Comparison of ENCODE assay signal across 27 cellular contexts in genomic region chr5:133164759-133165158, GRCh38.
DNase-seq lines count a peak whose midpoint lies in the region; ATAC-seq lines count a peak whose summit lies in the region.
"Had no signal": no experiment of that assay in that cellular context is flagged by ENCODE, and none has a peak within 500 bp of the region (broad histone marks: within the 10 kb centered on the region; RNA-seq: fewer than 3 reads in every experiment).

No MANE protein-coding gene starts in this region.

- H3K36me3 Mint-ChIP-seq in activated CD4-positive, alpha-beta T cell treated with anti-CD3 and anti-CD28 coated beads, Interleukin-2, amount 10 ng/mL, durations not matched to agents 7 days and 5 days (ENCODE audit: low read depth): peaks cover 30% of the 10 kb centered on the region
- H3K36me3 Mint-ChIP-seq in activated naive CD8-positive, alpha-beta T cell treated with anti-CD3 and anti-CD28 coated beads, Interleukin-2, amount 10 ng/mL, durations not matched to agents 7 days and 5 days: peaks cover 5% of the 10 kb centered on the region
- peaks cover 4% of the 10 kb centered on the region for H3K36me3 Mint-ChIP-seq in activated naive CD8-positive, alpha-beta T cell treated with anti-CD3 and anti-CD28 coated beads for 36 hours
- peaks cover 7 to 23% (median 18%) of the 10 kb centered on the region in 5 donors for H3K36me3 Mint-ChIP-seq in naive thymus-derived CD4-positive, alpha-beta T cell

- H3K4me1 ChIP-seq in naive thymus-derived CD4-positive, alpha-beta T cell (ENCODE audit: control insufficient read depth in 2 of 2, insufficient read depth in 2 of 2, low read length in 2 of 2): peaks cover 0 to 5% of the 10 kb centered on the region in 2 donors

- H3K9me3 ChIP-seq in naive thymus-derived CD4-positive, alpha-beta T cell (ENCODE audit: control insufficient read depth in 2 of 3, low read length in 3 of 3): peaks cover 0 to 4% (median 0%) of the 10 kb centered on the region in 3 experiments
- H3K9me3 ChIP-seq: SJSA1 had no signal

- peaks cover 31% of the 10 kb centered on the region for H3K9me3 Mint-ChIP-seq in activated CD4-positive, alpha-beta T cell treated with anti-CD3 and anti-CD28 coated beads, Interleukin-2, amount 10 ng/mL, durations not matched to agents 7 days and 5 days
- H3K9me3 Mint-ChIP-seq in activated naive CD8-positive, alpha-beta T cell treated with anti-CD3 and anti-CD28 coated beads, Interleukin-2, amount 10 ng/mL, durations not matched to agents 7 days and 5 days: peaks cover 5% of the 10 kb centered on the region
- H3K9me3 Mint-ChIP-seq in activated naive CD8-positive, alpha-beta T cell treated with anti-CD3 and anti-CD28 coated beads for 36 hours: peaks cover 10% of the 10 kb centered on the region
- peaks cover 6 to 25% (median 18%) of the 10 kb centered on the region in 11 donors for H3K9me3 Mint-ChIP-seq in naive thymus-derived CD4-positive, alpha-beta T cell

- peak; percentile 41 for DNase-seq in activated CD4-positive, alpha-beta T cell treated with anti-CD3 and anti-CD28 coated beads, Interleukin-2, amount 10 ng/mL, durations not matched to agents 7 days and 5 days
- no peak for DNase-seq in activated CD4-positive, alpha-beta T cell treated with anti-CD3 and anti-CD28 coated beads, Interleukin-2, amount 50 U/mL, for 4 hours
- DNase-seq in activated naive CD8-positive, alpha-beta T cell treated with anti-CD3 and anti-CD28 coated beads, Interleukin-2, amount 10 ng/mL, durations not matched to agents 7 days and 5 days: no peak
- DNase-seq in activated naive CD8-positive, alpha-beta T cell treated with anti-CD3 and anti-CD28 coated beads for 36 hours: no peak
- DNase-seq in RPMI8226: peak; percentile 47
- DNase-seq in naive thymus-derived CD4-positive, alpha-beta T cell: no peak
- DNase-seq: C1 segment of cervical spinal cord; CD8-positive, alpha-beta T cell; DMS 273 treated with DMSO at 0.1 percent for 48 hours; DMS79; GF-D8; NCI-H1105; NCI-H1436 treated with DMSO at 0.1 percent for 48 hours; NCI-H187 treated with DMSO at 0.1 percent for 48 hours; NCI-H2107; NCI-H524; NCI-H748 treated with DMSO at 0.1 percent for 48 hours; NK-92 treated with Interleukin-12 subunit alpha and Interleukin-12 subunit beta, amount 100 ng/mL, for 24 hours; PC-3 had no signal

- H3K27ac ChIP-seq in naive thymus-derived CD4-positive, alpha-beta T cell (ENCODE audit: low read depth, low read length): no peak overlapping the region
- H3K27ac ChIP-seq: HL-60, KMS-11, SJSA1 had no signal

- H3K27me3 ChIP-seq in naive thymus-derived CD4-positive, alpha-beta T cell (ENCODE audit: control insufficient read depth in 2 of 2, insufficient read depth in 2 of 2, low read length in 2 of 2): no peaks in the 10 kb centered on the region
- H3K27me3 ChIP-seq: SJSA1 had no signal

- no peak for ATAC-seq in activated naive CD8-positive, alpha-beta T cell treated with anti-CD3 and anti-CD28 coated beads, Interleukin-2, amount 10 ng/mL, durations not matched to agents 7 days and 5 days (ENCODE audit: low read depth)
- ATAC-seq in naive thymus-derived CD4-positive, alpha-beta T cell: no peak
- ATAC-seq in GM21381 (IDR thresholded peaks at IDR 0.05; ENCODE audit: unreplicated experiment) (no peak), GM19397 (IDR thresholded peaks at IDR 0.05; ENCODE audit: unreplicated experiment) (no peak)
- ATAC-seq: CD8-positive, alpha-beta T cell; HCT116; PC-3; Right ventricle myocardium inferior had no signal

- peaks cover 28% of the 10 kb centered on the region for H3K4me1 Mint-ChIP-seq in activated CD4-positive, alpha-beta T cell treated with anti-CD3 and anti-CD28 coated beads, Interleukin-2, amount 10 ng/mL, durations not matched to agents 7 days and 5 days
- peaks cover 3% of the 10 kb centered on the region for H3K4me1 Mint-ChIP-seq in activated naive CD8-positive, alpha-beta T cell treated with anti-CD3 and anti-CD28 coated beads, Interleukin-2, amount 10 ng/mL, durations not matched to agents 7 days and 5 days
- H3K4me1 Mint-ChIP-seq in activated naive CD8-positive, alpha-beta T cell treated with anti-CD3 and anti-CD28 coated beads for 36 hours: peaks cover 10% of the 10 kb centered on the region
- H3K4me1 Mint-ChIP-seq in naive thymus-derived CD4-positive, alpha-beta T cell: peaks cover 6 to 55% (median 45%) of the 10 kb centered on the region in 7 donors

- H3K4me3 Mint-ChIP-seq in activated CD4-positive, alpha-beta T cell treated with anti-CD3 and anti-CD28 coated beads, Interleukin-2, amount 10 ng/mL, durations not matched to agents 7 days and 5 days: no peak overlapping the region
- H3K4me3 Mint-ChIP-seq in activated naive CD8-positive, alpha-beta T cell treated with anti-CD3 and anti-CD28 coated beads, Interleukin-2, amount 10 ng/mL, durations not matched to agents 7 days and 5 days: peak overlapping the region; percentile 40
- no peak overlapping the region for H3K4me3 Mint-ChIP-seq in activated naive CD8-positive, alpha-beta T cell treated with anti-CD3 and anti-CD28 coated beads for 36 hours
- peak overlapping the region in 9 of 10 donors; percentile 5 to 80 (median 62) for H3K4me3 Mint-ChIP-seq in naive thymus-derived CD4-positive, alpha-beta T cell
- H3K4me3 Mint-ChIP-seq: CD8-positive, alpha-beta T cell had no signal

- CTCF ChIA-PET in activated CD4-positive, alpha-beta T cell treated with anti-CD3 and anti-CD28 coated beads, Interleukin-2, amount 10 ng/mL, durations not matched to agents 7 days and 5 days (lab: Charles Lee): no interaction called here
- CTCF ChIA-PET in naive thymus-derived CD4-positive, alpha-beta T cell (lab: Charles Lee): no interaction called here

- no peak overlapping the region for H3K4me3 ChIP-seq in naive thymus-derived CD4-positive, alpha-beta T cell (ENCODE audit: low read length)
- H3K4me3 ChIP-seq: SJSA1 had no signal

- H3K27me3 Mint-ChIP-seq in activated CD4-positive, alpha-beta T cell treated with anti-CD3 and anti-CD28 coated beads, Interleukin-2, amount 10 ng/mL, durations not matched to agents 7 days and 5 days: peaks cover 12% of the 10 kb centered on the region
- peaks cover 4% of the 10 kb centered on the region for H3K27me3 Mint-ChIP-seq in activated naive CD8-positive, alpha-beta T cell treated with anti-CD3 and anti-CD28 coated beads, Interleukin-2, amount 10 ng/mL, durations not matched to agents 7 days and 5 days
- H3K27me3 Mint-ChIP-seq in activated naive CD8-positive, alpha-beta T cell treated with anti-CD3 and anti-CD28 coated beads for 36 hours: no peaks in the 10 kb centered on the region
- H3K27me3 Mint-ChIP-seq in naive thymus-derived CD4-positive, alpha-beta T cell: peaks cover 0 to 18% (median 0%) of the 10 kb centered on the region in 5 donors

- POLR2A ChIA-PET in activated CD4-positive, alpha-beta T cell treated with anti-CD3 and anti-CD28 coated beads, Interleukin-2, amount 10 ng/mL, durations not matched to agents 7 days and 5 days (lab: Charles Lee): no interaction called here
- POLR2A ChIA-PET in activated naive CD8-positive, alpha-beta T cell treated with anti-CD3 and anti-CD28 coated beads, Interleukin-2, amount 10 ng/mL, durations not matched to agents 7 days and 5 days (lab: Charles Lee): interaction anchor here (0.6 kb wide), 1 partner anchor 121 kb away, joined by 3 read pairs; no protein-coding TSS in a partner anchor
- POLR2A ChIA-PET in naive thymus-derived CD4-positive, alpha-beta T cell (lab: Charles Lee): interaction anchor here (1.2 kb wide), 1 partner anchor 13 kb away, joined by 3 read pairs; no protein-coding TSS in a partner anchor

- peak overlapping the region; percentile 69 for H3K27ac Mint-ChIP-seq in activated CD4-positive, alpha-beta T cell treated with anti-CD3 and anti-CD28 coated beads, Interleukin-2, amount 10 ng/mL, durations not matched to agents 7 days and 5 days
- H3K27ac Mint-ChIP-seq in activated naive CD8-positive, alpha-beta T cell treated with anti-CD3 and anti-CD28 coated beads, Interleukin-2, amount 10 ng/mL, durations not matched to agents 7 days and 5 days: peak overlapping the region; percentile 60
- no peak overlapping the region for H3K27ac Mint-ChIP-seq in activated naive CD8-positive, alpha-beta T cell treated with anti-CD3 and anti-CD28 coated beads for 36 hours
- H3K27ac Mint-ChIP-seq in naive thymus-derived CD4-positive, alpha-beta T cell: peak overlapping the region in 5 of 9 donors; percentile 39 to 84 (median 78)
- H3K27ac Mint-ChIP-seq: CD8-positive, alpha-beta T cell; IgD-negative memory B cell had no signal

- intact Hi-C loops in naive thymus-derived CD4-positive, alpha-beta T cell (cut with micrococcal nuclease): no loop called here

- H3K36me3 ChIP-seq in naive thymus-derived CD4-positive, alpha-beta T cell (ENCODE audit: control insufficient read depth in 2 of 3, insufficient read depth in 3 of 3, low read length in 3 of 3): no peaks in the 10 kb centered on the region
- H3K36me3 ChIP-seq: SJSA1 had no signal

Comparison
In these comparisons a context has a peak if more than half of its experiments do, and no peak if none do; other contexts are left out.
1. DNase-seq: peak in activated CD4-positive, alpha-beta T cell treated with anti-CD3 and anti-CD28 coated beads, Interleukin-2, amount 10 ng/mL, durations not matched to agents 7 days and 5 days (single experiment) and RPMI8226 (single experiment); none in activated CD4-positive, alpha-beta T cell treated with anti-CD3 and anti-CD28 coated beads, Interleukin-2, amount 50 U/mL, for 4 hours (0 of 2), activated naive CD8-positive, alpha-beta T cell treated with anti-CD3 and anti-CD28 coated beads, Interleukin-2, amount 10 ng/mL, durations not matched to agents 7 days and 5 days (single experiment), activated naive CD8-positive, alpha-beta T cell treated with anti-CD3 and anti-CD28 coated beads for 36 hours (single experiment) and naive thymus-derived CD4-positive, alpha-beta T cell (0 of 9).
2. H3K4me3 Mint-ChIP-seq: peak in activated naive CD8-positive, alpha-beta T cell treated with anti-CD3 and anti-CD28 coated beads, Interleukin-2, amount 10 ng/mL, durations not matched to agents 7 days and 5 days (single experiment) and naive thymus-derived CD4-positive, alpha-beta T cell (9 of 10); none in activated CD4-positive, alpha-beta T cell treated with anti-CD3 and anti-CD28 coated beads, Interleukin-2, amount 10 ng/mL, durations not matched to agents 7 days and 5 days (single experiment) and activated naive CD8-positive, alpha-beta T cell treated with anti-CD3 and anti-CD28 coated beads for 36 hours (single experiment).